In genomic region chr11:27174672-27175210, GRCh38 we compare ENCODE assay signal across 1 cellular context.
TF ChIP-seq lines count a peak whose summit lies in the region.

No MANE protein-coding gene starts in this region.

TF ChIP-seq in HepG2, 621 proteins besides CTCF, POLR2A, EP300 and RAD21 (continued from another document and continues in another):
- TF ChIP-seq ATF2 (CRISPR knock-in tag; IDR thresholded peaks at IDR 0.05), result peak; percentile 64; the same call in 1 of the 2 replicates
- peak; percentile 38 for TF ChIP-seq PAXIP1 (CRISPR knock-in tag; conservative IDR thresholded peaks at IDR 0.05)
- no peak for TF ChIP-seq MXD4 (CRISPR knock-in tag; IDR thresholded peaks at IDR 0.05)
- TF ChIP-seq KDM1A (CRISPR knock-in tag; IDR thresholded peaks at IDR 0.05), result peak; percentile 73; the same call in 1 of the 2 replicates
- TF ChIP-seq SALL1 (CRISPR knock-in tag; IDR thresholded peaks at IDR 0.05), result peak; percentile 44; the same call in 1 of the 2 replicates
- no peak for TF ChIP-seq SOX13 (IDR thresholded peaks at IDR 0.05)
- peak in 1 of 2 experiments; percentile 71; a peak in 2 of 4 replicates for TF ChIP-seq SOX13 (CRISPR knock-in tag; conservative IDR thresholded peaks at IDR 0.05 in 1 of 2, IDR thresholded peaks at IDR 0.05 in 1 of 2)
- no peak for TF ChIP-seq BRCA1 (CRISPR knock-in tag; IDR thresholded peaks at IDR 0.05)
- 0 out of 2 replicates have a peak, but pooled peaks have one; percentile 30 for TF ChIP-seq ISL2 (CRISPR knock-in tag; IDR thresholded peaks at IDR 0.05)
- TF ChIP-seq RXRA (CRISPR knock-in tag; IDR thresholded peaks at IDR 0.05), result peak; percentile 43; the same call in 1 of the 2 replicates
- TF ChIP-seq XBP1 (CRISPR knock-in tag; IDR thresholded peaks at IDR 0.05), result no peak
- 0 out of 2 replicates have a peak, but pooled peaks have one; percentile 36 for TF ChIP-seq ZNF580 (CRISPR knock-in tag; IDR thresholded peaks at IDR 0.05; ENCODE audit: borderline replicate concordance, low read depth)
- TF ChIP-seq ZNF792 (CRISPR knock-in tag; IDR thresholded peaks at IDR 0.05), result no peak
- TF ChIP-seq RBM22 (optimal IDR thresholded peaks at IDR 0.05; ENCODE audit: low read length), result no peak
- TF ChIP-seq NR2F2 (IDR thresholded peaks at IDR 0.05; ENCODE audit: borderline replicate concordance, low read depth), result peak; percentile 61; the same call in 1 of the 2 replicates
- peak; percentile 77 for TF ChIP-seq CEBPG (CRISPR knock-in tag; IDR thresholded peaks at IDR 0.05)
- TF ChIP-seq MED1 (CRISPR knock-in tag; IDR thresholded peaks at IDR 0.05), result 0 out of 2 replicates have a peak, but pooled peaks have one; percentile 23
- TF ChIP-seq ZNF850 (CRISPR knock-in tag; conservative IDR thresholded peaks at IDR 0.05), result no peak
- TF ChIP-seq ZNF841 (CRISPR knock-in tag; IDR thresholded peaks at IDR 0.05; ENCODE audit: borderline replicate concordance), result no peak
- TF ChIP-seq PITX1 (CRISPR knock-in tag; IDR thresholded peaks at IDR 0.05), result peak; percentile 42; the same call in 1 of the 2 replicates
- no peak for TF ChIP-seq HOXA7 (CRISPR knock-in tag; IDR thresholded peaks at IDR 0.05)
- TF ChIP-seq ZNF263 (CRISPR knock-in tag; IDR thresholded peaks at IDR 0.05), result peak; percentile 93
- TF ChIP-seq MXI1 (IDR thresholded peaks at IDR 0.05; ENCODE audit: borderline replicate concordance, low read depth, low read length), result no peak
- TF ChIP-seq SOX6 (IDR thresholded peaks at IDR 0.05), result no peak
- peak; percentile 46; the same call in 1 of the 2 replicates for TF ChIP-seq SOX6 (CRISPR knock-in tag; IDR thresholded peaks at IDR 0.05)
- TF ChIP-seq ZNF121 (CRISPR knock-in tag; IDR thresholded peaks at IDR 0.05), result peak; percentile 100
- peak; percentile 60; the same call in 1 of the 2 replicates for TF ChIP-seq HMG20B (CRISPR knock-in tag; conservative IDR thresholded peaks at IDR 0.05)
- 0 out of 2 replicates have a peak, but pooled peaks have one; percentile 32 for TF ChIP-seq ZNF503 (CRISPR knock-in tag; IDR thresholded peaks at IDR 0.05)
- TF ChIP-seq NR2F1 (CRISPR knock-in tag; IDR thresholded peaks at IDR 0.05), result peak; percentile 91 to 95
- TF ChIP-seq FOXJ3 (CRISPR knock-in tag; IDR thresholded peaks at IDR 0.05; ENCODE audit: borderline replicate concordance), result peak; percentile 82
- peak; percentile 35; the same call in 1 of the 2 replicates for TF ChIP-seq ZSCAN9 (CRISPR knock-in tag; IDR thresholded peaks at IDR 0.05; ENCODE audit: borderline replicate concordance)
- TF ChIP-seq HDAC2 (CRISPR knock-in tag; IDR thresholded peaks at IDR 0.05), result peak; percentile 62; the same call in 1 of the 2 replicates
- TF ChIP-seq GATAD2A (CRISPR knock-in tag; IDR thresholded peaks at IDR 0.05), result peak; percentile 64
- TF ChIP-seq SSRP1 (CRISPR knock-in tag; IDR thresholded peaks at IDR 0.05), result no peak
- TF ChIP-seq ZMYM4 (CRISPR knock-in tag; IDR thresholded peaks at IDR 0.05), result peak; percentile 85
- peak; percentile 67; the same call in 1 of the 2 replicates for TF ChIP-seq NCOA2 (CRISPR knock-in tag; IDR thresholded peaks at IDR 0.05)
- TF ChIP-seq ZGPAT (CRISPR knock-in tag; IDR thresholded peaks at IDR 0.05), result peak; percentile 70; the same call in 1 of the 2 replicates
- peak; percentile 80; the same call in 1 of the 2 replicates for TF ChIP-seq SP5 (CRISPR knock-in tag; IDR thresholded peaks at IDR 0.05; ENCODE audit: borderline replicate concordance, low read depth)
- peak; percentile 54 for TF ChIP-seq RFX1 (IDR thresholded peaks at IDR 0.05)
- no peak for TF ChIP-seq UBTF (CRISPR knock-in tag; IDR thresholded peaks at IDR 0.05)
- TF ChIP-seq HNF4A (CRISPR knock-in tag; IDR thresholded peaks at IDR 0.05), result peak; percentile 68
- TF ChIP-seq FOXA1 (IDR thresholded peaks at IDR 0.05), result no peak
- 0 out of 2 replicates have a peak, but pooled peaks have one; percentile 32 for TF ChIP-seq FOXA1 (CRISPR knock-in tag; IDR thresholded peaks at IDR 0.05)
- no peak for TF ChIP-seq FOXP1 (IDR thresholded peaks at IDR 0.05)
- TF ChIP-seq FOXP1 (CRISPR knock-in tag; IDR thresholded peaks at IDR 0.05), result peak; percentile 51
- peak; percentile 65 for TF ChIP-seq FOSL2 (CRISPR knock-in tag; IDR thresholded peaks at IDR 0.05)
- TF ChIP-seq CBX5 (CRISPR knock-in tag; IDR thresholded peaks at IDR 0.05; ENCODE audit: borderline replicate concordance), result peak; percentile 19; the same call in 1 of the 2 replicates
- TF ChIP-seq HNF1A (IDR thresholded peaks at IDR 0.05; ENCODE audit: low read depth), result peak; percentile 86
- TF ChIP-seq HNF1A (CRISPR knock-in tag; IDR thresholded peaks at IDR 0.05; ENCODE audit: borderline replicate concordance), result peak; percentile 97
- TF ChIP-seq KLF11 (CRISPR knock-in tag; IDR thresholded peaks at IDR 0.05), result no peak
- peak; percentile 99 for TF ChIP-seq ZNF770 (CRISPR knock-in tag; IDR thresholded peaks at IDR 0.05)
- TF ChIP-seq NR2C2 (CRISPR knock-in tag; IDR thresholded peaks at IDR 0.05; ENCODE audit: borderline replicate concordance), result peak; percentile 77
